ENCODE assay signal across 14 cellular contexts in the genomic region with DNA sequence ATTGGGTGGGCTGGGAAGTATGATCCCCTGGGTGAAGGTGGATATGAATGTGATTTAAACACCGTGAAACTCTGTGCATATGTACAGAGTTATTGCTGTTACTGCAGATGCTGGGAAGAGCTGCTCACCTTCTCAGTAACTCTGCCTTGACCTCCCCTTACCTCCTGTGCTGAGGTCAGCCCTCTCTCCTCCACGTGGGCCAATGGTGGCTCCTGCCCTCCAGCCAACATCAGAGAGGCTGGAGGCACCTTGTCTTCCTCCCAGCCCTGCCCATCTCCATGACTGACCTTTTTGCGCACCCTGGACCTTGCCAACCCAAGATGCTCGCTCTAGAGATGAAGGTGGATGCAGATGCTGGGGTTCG. TPM values are rescaled to one million over a fixed set of nuclear protein-coding genes. Genes with fewer than 3 reads are reported as not detected.
DNase-seq lines count a peak whose midpoint lies in the region; ATAC-seq and TF ChIP-seq lines count a peak whose summit lies in the region.
"Had no signal": no experiment of that assay in that cellular context is flagged by ENCODE, and none has a peak within 500 bp of the region (broad histone marks: within the 10 kb centered on the region; RNA-seq: fewer than 3 reads in every experiment).

No MANE protein-coding gene starts in this region.

- peak in 6 of 8 donors; percentile 4 to 31 (median 8) for ATAC-seq in heart right ventricle
- no peak for ATAC-seq in Right ventricle myocardium inferior
- ATAC-seq: stimulated activated memory B cell treated with anti-CD40 and anti-IgM and Interleukin-4, amounts not matched to agents 10 μg/mL and 1 μg/mL and 100 μg/mL, for 72 hours had no signal

- no peak overlapping the region for H4K91ac ChIP-seq in neuronal stem cell (ENCODE audit: low read depth, low read length, poor library complexity)

- TF ChIP-seq CTCF in heart right ventricle (IDR thresholded peaks at IDR 0.05) (no peak), esophagus squamous epithelium (IDR thresholded peaks at IDR 0.05) (no peak), vagina (IDR thresholded peaks at IDR 0.05) (no peak)

- 31 to 46% methylated on average over 5 of the region's 5 CpGs for WGBS in heart right ventricle, 2 donors
- WGBS in esophagus squamous epithelium, 2 donors: 35 to 52% methylated on average over 2 of the region's 5 CpGs
- WGBS in neuronal stem cell (ENCODE audit: extremely low coverage in 2 of 2, insufficient read length in 2 of 2, insufficient replicate concordance in 1 of 2), 2 donors: no CpG with 5 or more reads among the region's 5 CpGs

- H3K36me3 ChIP-seq in heart right ventricle (peaks cover 0 to 21% (median 0%) of the 10 kb centered on the region in 9 donors), esophagus squamous epithelium (peaks cover 0 to 7% (median 0%) of the 10 kb centered on the region in 3 donors), neuronal stem cell (replicated peaks in 1 of 2; ENCODE audit: control insufficient read depth in 2 of 2, insufficient read depth in 2 of 2, low read length in 2 of 2) (peaks cover 5% of the 10 kb centered on the region in 2 donors), vagina (no peaks in the 10 kb centered on the region)

- peak overlapping the region; percentile 3 for H2AK5ac ChIP-seq in neuronal stem cell (ENCODE audit: low read depth, low read length)

- no peak overlapping the region for H2BK5ac ChIP-seq in neuronal stem cell (ENCODE audit: low read length)

- TF ChIP-seq POLR2A in esophagus squamous epithelium (IDR thresholded peaks at IDR 0.05) (no peak), vagina (IDR thresholded peaks at IDR 0.05) (no peak)

- no peak overlapping the region for H4K8ac ChIP-seq in neuronal stem cell (ENCODE audit: low read depth, low read length)

- H2BK12ac ChIP-seq in neuronal stem cell (ENCODE audit: low read length): peak overlapping the region; percentile 59

- H3K9me3 ChIP-seq in heart right ventricle: no peaks in the 10 kb centered on the region
- no peaks in the 10 kb centered on the region for H3K9me3 ChIP-seq in esophagus squamous epithelium
- H3K9me3 ChIP-seq in neuronal stem cell (replicated peaks in 1 of 2; ENCODE audit: control insufficient read depth in 2 of 2, insufficient read depth in 1 of 2, low read depth in 1 of 2, low read length in 2 of 2): no peaks in the 10 kb centered on the region
- no peaks in the 10 kb centered on the region for H3K9me3 ChIP-seq in vagina

- H3K18ac ChIP-seq in neuronal stem cell (ENCODE audit: low read length): no peak overlapping the region

- H3K4me3 ChIP-seq in heart right ventricle (peak overlapping the region in 8 of 10 donors; percentile 35 to 60 (median 48)), esophagus squamous epithelium (peak overlapping the region in 1 of 4 donors; percentile 52), neuronal stem cell (ENCODE audit: low read length in 2 of 2) (peak overlapping the region in 1 of 2 donors; percentile 16), vagina (no peak overlapping the region)

- H3K27me3 ChIP-seq in heart right ventricle (no peaks in the 10 kb centered on the region), esophagus squamous epithelium (no peaks in the 10 kb centered on the region), neuronal stem cell (ENCODE audit: control insufficient read depth in 3 of 3, insufficient read depth in 3 of 3, low read depth in 1 of 3, low read length in 3 of 3) (no peaks in the 10 kb centered on the region), vagina (no peaks in the 10 kb centered on the region)

- no peak overlapping the region for H3K4me2 ChIP-seq in neuronal stem cell (ENCODE audit: insufficient read depth, low read length, poor library complexity, severe bottlenecking)

- no peaks in the 10 kb centered on the region for H3K79me1 ChIP-seq in neuronal stem cell (ENCODE audit: low read depth, low read length)

- H3K14ac ChIP-seq in neuronal stem cell (ENCODE audit: low read length): no peak overlapping the region

- H3K27ac ChIP-seq in heart right ventricle (peak overlapping the region; percentile 76 to 92 (median 87)), esophagus squamous epithelium (peak overlapping the region in 3 of 4 donors; percentile 52 to 79 (median 61)), neuronal stem cell (replicated peaks; ENCODE audit: low read length) (peak overlapping the region; percentile 15), vagina (peak overlapping the region; percentile 13)

- peak overlapping the region; percentile 65 for H3K9ac ChIP-seq in neuronal stem cell (ENCODE audit: low read depth, low read length, poor library complexity)

- H2BK15ac ChIP-seq in neuronal stem cell (ENCODE audit: low read length): no peak overlapping the region

- no peak overlapping the region for H2AFZ ChIP-seq in neuronal stem cell (ENCODE audit: low read length)

- no peak overlapping the region for H3K4ac ChIP-seq in neuronal stem cell (ENCODE audit: low read length)

- no peak overlapping the region for H2BK120ac ChIP-seq in neuronal stem cell (ENCODE audit: low read depth, low read length)

- intact Hi-C loops in heart right ventricle (cut with DNase I) (no loop called here), Right ventricle myocardium inferior (cut with DNase I) (loop anchor here (10.0 kb wide), 1 partner anchor 45 kb away; a partner anchor contains a TSS), esophagus squamous epithelium (cut with DNase I) (no loop called here), vagina (cut with DNase I) (no loop called here), posterior cingulate gyrus (cut with DNase I) (no loop called here)

- peaks cover 0 to 33% (median 13%) of the 10 kb centered on the region in 9 donors for H3K4me1 ChIP-seq in heart right ventricle
- peaks cover 0 to 20% (median 8%) of the 10 kb centered on the region in 3 donors for H3K4me1 ChIP-seq in esophagus squamous epithelium
- H3K4me1 ChIP-seq in neuronal stem cell (ENCODE audit: control insufficient read depth in 2 of 2, insufficient read depth in 1 of 2, low read depth in 1 of 2, low read length in 2 of 2): peaks cover 9 to 13% of the 10 kb centered on the region in 2 donors
- H3K4me1 ChIP-seq in vagina: peaks cover 9% of the 10 kb centered on the region

- no peak for DNase-seq in heart right ventricle
- DNase-seq in Right ventricle myocardium inferior (ENCODE audit: missing footprints): no peak
- DNase-seq in esophagus squamous epithelium (lab: John Stamatoyannopoulos, UW): no peak
- DNase-seq in neuronal stem cell (ENCODE audit: low spot score): no peak
- no peak for DNase-seq in vagina (ENCODE audit: extremely low spot score in 2 of 2)
- no peak for DNase-seq in activated T-cell treated with anti-CD3 and anti-CD28 coated beads, Interleukin-2, amount 50 U/mL, for 1 hour
- no peak for DNase-seq in posterior cingulate gyrus
- DNase-seq in medulla oblongata (ENCODE audit: extremely low spot score): no peak
- DNase-seq: activated CD4-positive, CD25-positive, alpha-beta regulatory T cell; Calu3; OCI-M1 had no signal

- no peak overlapping the region for H3K23ac ChIP-seq in neuronal stem cell (ENCODE audit: low read depth, low read length, poor library complexity)

RNA-seq across cellular contexts. Expression of a gene that starts 0.4 kb away (rescaled TPM):
- total RNA-seq in heart right ventricle (10 to 100 TPM; 12.4 to 16.4 (median 13.6) TPM), Right ventricle myocardium inferior (14.5 TPM), esophagus squamous epithelium (under 1 TPM in 1 of 4 donors, not detected in 3; 0.11 TPM), vagina (not detected)
- 1 to 10 TPM in 1 of 2 donors, under 1 TPM in 1; 0.64 to 6.5 TPM for polyA plus RNA-seq in heart right ventricle
- 0.13 TPM for polyA plus RNA-seq in neuronal stem cell (2013, experiment 1 of 2)
- 0.07 TPM for polyA plus RNA-seq in neuronal stem cell (2013, experiment 2 of 2)
- polyA plus RNA-seq: AG04450, keratinocyte had no signal

RNA-seq across cellular contexts. Expression of a gene that starts 16.7 kb away (rescaled TPM):
- total RNA-seq in heart right ventricle (10 to 100 TPM; 16.3 to 28.3 (median 19.6) TPM), Right ventricle myocardium inferior (20.8 TPM), esophagus squamous epithelium (10 to 100 TPM; 14.6 to 25.5 (median 21.6) TPM), vagina (34.9 TPM)
- 10 to 100 TPM; 27.8 to 37.2 TPM for polyA plus RNA-seq in heart right ventricle
- polyA plus RNA-seq in neuronal stem cell (2013, experiment 1 of 2): 22.0 TPM
- 22.0 TPM for polyA plus RNA-seq in neuronal stem cell (2013, experiment 2 of 2)

RNA-seq across cellular contexts. Expression of a gene that starts 28.4 kb away (rescaled TPM):
- total RNA-seq in heart right ventricle (1 to 10 TPM in 4 of 10 donors, under 1 TPM in 6; 0.49 to 1.9 (median 0.74) TPM), Right ventricle myocardium inferior (2.0 TPM), esophagus squamous epithelium (1 to 10 TPM; 1.9 to 4.7 (median 4.0) TPM), vagina (2.0 TPM)
- polyA plus RNA-seq in heart right ventricle: under 1 TPM; 0.28 to 0.37 TPM
- polyA plus RNA-seq in neuronal stem cell (2013, experiment 1 of 2): 7.6 TPM
- polyA plus RNA-seq in neuronal stem cell (2013, experiment 2 of 2): 7.8 TPM

RNA-seq across cellular contexts. Expression of a gene that starts 29.6 kb away (rescaled TPM):
- total RNA-seq in heart right ventricle: 10 to 100 TPM; 23.7 to 40.6 (median 32.4) TPM
- polyA plus RNA-seq in heart right ventricle: 10 to 100 TPM; 29.0 to 29.8 TPM
- total RNA-seq in Right ventricle myocardium inferior: 40.8 TPM
- total RNA-seq in esophagus squamous epithelium: 10 to 100 TPM; 37.7 to 47.3 (median 44.0) TPM
- 45.0 TPM for polyA plus RNA-seq in neuronal stem cell (2013, experiment 1 of 2)
- 44.5 TPM for polyA plus RNA-seq in neuronal stem cell (2013, experiment 2 of 2)
- total RNA-seq in vagina: 27.3 TPM

RNA-seq across cellular contexts. Expression of a gene that starts 46.7 kb away (rescaled TPM):
- total RNA-seq in heart right ventricle (10 to 100 TPM; 55.2 to 85.4 (median 68.3) TPM), Right ventricle myocardium inferior (67.5 TPM), esophagus squamous epithelium (100 to 1,000 TPM in 1 of 4 donors, 10 to 100 TPM in 3; 31.1 to 135 (median 68.0) TPM), vagina (86.9 TPM)
- polyA plus RNA-seq in heart right ventricle: 10 to 100 TPM; 56.3 to 63.7 TPM
- 43.3 TPM for polyA plus RNA-seq in neuronal stem cell (2013, experiment 1 of 2)
- 44.0 TPM for polyA plus RNA-seq in neuronal stem cell (2013, experiment 2 of 2)

Comparison
In these comparisons a context has a peak if more than half of its experiments do, and no peak if none do; other contexts are left out.
1. H3K27ac ChIP-seq: peak in every context shown above with its lines; median percentile 87 in heart right ventricle; 61 in esophagus squamous epithelium; 15 in neuronal stem cell; 13 in vagina.
2. H3K4me3 ChIP-seq: peak in heart right ventricle (8 of 10); none in vagina (0 of 2).
3. RNA of a gene that starts 0.4 kb away (total RNA-seq): 14.5 TPM in Right ventricle myocardium inferior (single experiment) and 12.4 to 16.4 TPM in heart right ventricle; not detected in vagina (single experiment) and 0.11 TPM in esophagus squamous epithelium; every median in the first group is over 10 times any median in the second.